Comparison of ENCODE assay signal across 8 cellular contexts in genomic region chr16:30183236-30183960, GRCh38. TPM values are rescaled to one million over a fixed set of nuclear protein-coding genes. Genes with fewer than 3 reads are reported as not detected.
DNase-seq lines count a peak whose midpoint lies in the region; ATAC-seq and TF ChIP-seq lines count a peak whose summit lies in the region.

TSS of gene CORO1A (plus strand) at chr16:30183602. CDS start at chr16:30185210, 1,608 bp downstream.

- no peaks in the 10 kb centered on the region for H3K9me3 ChIP-seq in right lobe of liver

- peak; percentile 79 to 86 for DNase-seq in NCI-H524 (lab: John Stamatoyannopoulos, UW)
- DNase-seq in NCI-H524 treated with DMSO at 0.1 percent for 48 hours (lab: John Stamatoyannopoulos, UW), result no peak
- DNase-seq in NCI-H446 treated with DMSO at 0.1 percent for 48 hours (lab: John Stamatoyannopoulos, UW), result peak; percentile 35
- DNase-seq in activated CD4-positive, alpha-beta T cell treated with anti-CD3 and anti-CD28 coated beads for 48 hours, result peak; percentile 92
- DNase-seq in dedifferentiated amniotic fluid mesenchymal stem cell (ENCODE audit: extremely low spot score), result peak; percentile 58
- DNase-seq in right lobe of liver, result peak; percentile 87 to 91 (median 89)
- peak; percentile 82 for DNase-seq in stimulated activated CD4-positive, alpha-beta T cell treated with anti-CD3 and anti-CD28 coated beads, Interleukin-4, amount 100 ng/mL, for 1 hour

- no peaks in the 10 kb centered on the region for H3K27me3 ChIP-seq in right lobe of liver

- peak; percentile 42 for ATAC-seq in HG03066 (IDR thresholded peaks at IDR 0.05; ENCODE audit: low read depth, unreplicated experiment)
- peak; percentile 83 to 91 (median 86) for ATAC-seq in right lobe of liver

- no peaks in the 10 kb centered on the region for H3K4me1 ChIP-seq in right lobe of liver

- peak; percentile 44 for TF ChIP-seq POLR2A in right lobe of liver (IDR thresholded peaks at IDR 0.05)

- no peak for TF ChIP-seq CTCF in right lobe of liver (IDR thresholded peaks at IDR 0.05)

- H3K27ac ChIP-seq in right lobe of liver, result peak within 1 kb of the TSS; percentile 43 to 72 (median 70)

- WGBS in right lobe of liver (ENCODE audit: insufficient coverage, low coverage, low lambda C conversion rate, missing lambda C conversion rate), result 0% methylated on average over 8 of the region's 73 CpGs

- H3K4me3 ChIP-seq in right lobe of liver, result peak within 1 kb of the TSS; percentile 54 to 67 (median 62)

- intact Hi-C loops in right lobe of liver (cut with DNase I), result no loop called here

- H3K36me3 ChIP-seq in right lobe of liver, result no peaks in the 10 kb centered on the region

RNA-seq across cellular contexts. Expression of gene CORO1A, which starts in this region (rescaled TPM):
- 10 to 100 TPM in 1 of 6 experiments, 1 to 10 TPM in 5; 7.0 to 15.2 (median 7.9) TPM for total RNA-seq in right lobe of liver
